In genomic region chr14:69769623-69770022, GRCh38 we compare ENCODE assay signal across 12 cellular contexts. TPM values are rescaled to one million over a fixed set of nuclear protein-coding genes. Genes with fewer than 3 reads are reported as not detected.
DNase-seq lines count a peak whose midpoint lies in the region; ATAC-seq and TF ChIP-seq lines count a peak whose summit lies in the region.
"Had no signal": no experiment of that assay in that cellular context is flagged by ENCODE, and none has a peak within 500 bp of the region (broad histone marks: within the 10 kb centered on the region; RNA-seq: fewer than 3 reads in every experiment).

No MANE protein-coding gene starts in this region.

- peaks cover 26 to 45% of the 10 kb centered on the region in 2 donors for H3K4me1 ChIP-seq in adrenal gland (replicated peaks in 1 of 2)
- H3K4me1 ChIP-seq in foreskin keratinocyte: peaks cover 10% of the 10 kb centered on the region

- DNase-seq in stimulated activated naive CD8-positive, alpha-beta T cell treated with anti-CD3 and anti-CD28 coated beads, Interleukin-15, amount 100 ng/mL, for 72 hours: no peak
- DNase-seq in adrenal gland: peak in 4 of 7 donors; percentile 12 to 61 (median 24)
- no peak for DNase-seq in mesothelial cell of epicardium (ENCODE audit: low spot score in 2 of 2, unreplicated experiment in 2 of 2)
- DNase-seq in NCI-H524 (lab: John Stamatoyannopoulos, UW): no peak
- DNase-seq in kidney glomerular epithelial cell (lab: John Stamatoyannopoulos, UW): no peak
- no peak for DNase-seq in stimulated activated CD4-positive, alpha-beta T cell treated with anti-CD3 and anti-CD28 coated beads, Interleukin-12 subunit alpha, Interleukin-12 subunit beta, amount 100 ng/mL, for 4 hours
- DNase-seq in foreskin keratinocyte: no peak
- DNase-seq: NCI-H2107 had no signal

- no peak for TF ChIP-seq CTCF in adrenal gland (IDR thresholded peaks at IDR 0.05)
- no peak for TF ChIP-seq CTCF in mesothelial cell of epicardium (IDR thresholded peaks at IDR 0.05; ENCODE audit: unreplicated experiment)
- TF ChIP-seq CTCF in foreskin keratinocyte (conservative IDR thresholded peaks at IDR 0.05): no peak

- ATAC-seq in stimulated activated naive CD8-positive, alpha-beta T cell treated with anti-CD3 and anti-CD28 coated beads, Interleukin-15, amount 100 ng/mL, for 72 hours: no peak
- ATAC-seq in foreskin keratinocyte: no peak

- H3K27ac Mint-ChIP-seq in stimulated activated naive CD8-positive, alpha-beta T cell treated with anti-CD3 and anti-CD28 coated beads, Interleukin-15, Interleukin-2, amounts not matched to agents 100 ng/mL and 50 ng/mL, for 24 hours: peak overlapping the region; percentile 58
- peak overlapping the region in 1 of 2 donors; percentile 85 for H3K27ac Mint-ChIP-seq in stimulated activated naive CD8-positive, alpha-beta T cell treated with anti-CD3 and anti-CD28 coated beads, Interleukin-15, amount 100 ng/mL, for 72 hours
- H3K27ac Mint-ChIP-seq in mesothelial cell of epicardium: no peak overlapping the region

- peak overlapping the region in 1 of 4 donors; percentile 90 for H3K4me3 ChIP-seq in adrenal gland

- H3K9me3 ChIP-seq in adrenal gland (replicated peaks in 1 of 3): no peaks in the 10 kb centered on the region

- H3K27me3 ChIP-seq in adrenal gland (no peaks in the 10 kb centered on the region), foreskin keratinocyte (no peaks in the 10 kb centered on the region)

- H3K27me3 Mint-ChIP-seq in stimulated activated naive CD8-positive, alpha-beta T cell treated with anti-CD3 and anti-CD28 coated beads, Interleukin-15, Interleukin-2, amounts not matched to agents 100 ng/mL and 50 ng/mL, for 24 hours: no peaks in the 10 kb centered on the region
- no peaks in the 10 kb centered on the region for H3K27me3 Mint-ChIP-seq in stimulated activated naive CD8-positive, alpha-beta T cell treated with anti-CD3 and anti-CD28 coated beads, Interleukin-15, amount 100 ng/mL, for 72 hours
- H3K27me3 Mint-ChIP-seq in mesothelial cell of epicardium (ENCODE audit: low read depth): no peaks in the 10 kb centered on the region

- H3K4me3 Mint-ChIP-seq in stimulated activated naive CD8-positive, alpha-beta T cell treated with anti-CD3 and anti-CD28 coated beads, Interleukin-15, Interleukin-2, amounts not matched to agents 100 ng/mL and 50 ng/mL, for 24 hours: peak overlapping the region; percentile 64
- peak overlapping the region in 1 of 2 donors; percentile 61 for H3K4me3 Mint-ChIP-seq in stimulated activated naive CD8-positive, alpha-beta T cell treated with anti-CD3 and anti-CD28 coated beads, Interleukin-15, amount 100 ng/mL, for 72 hours
- H3K4me3 Mint-ChIP-seq in mesothelial cell of epicardium: peak overlapping the region; percentile 26

- intact Hi-C loops in adrenal gland (cut with DNase I): no loop called here

- peaks cover 75% of the 10 kb centered on the region for H3K36me3 Mint-ChIP-seq in stimulated activated naive CD8-positive, alpha-beta T cell treated with anti-CD3 and anti-CD28 coated beads, Interleukin-15, Interleukin-2, amounts not matched to agents 100 ng/mL and 50 ng/mL, for 24 hours (ENCODE audit: low read depth)
- peaks cover 52% of the 10 kb centered on the region for H3K36me3 Mint-ChIP-seq in mesothelial cell of epicardium

- H3K27ac ChIP-seq in adrenal gland: no peak overlapping the region
- H3K27ac ChIP-seq in foreskin keratinocyte: no peak overlapping the region

- H3K4me1 Mint-ChIP-seq in stimulated activated naive CD8-positive, alpha-beta T cell treated with anti-CD3 and anti-CD28 coated beads, Interleukin-15, Interleukin-2, amounts not matched to agents 100 ng/mL and 50 ng/mL, for 24 hours (ENCODE audit: low read depth): peaks cover 78% of the 10 kb centered on the region
- H3K4me1 Mint-ChIP-seq in stimulated activated naive CD8-positive, alpha-beta T cell treated with anti-CD3 and anti-CD28 coated beads, Interleukin-15, amount 100 ng/mL, for 72 hours: peaks cover 82% of the 10 kb centered on the region
- peaks cover 33% of the 10 kb centered on the region for H3K4me1 Mint-ChIP-seq in mesothelial cell of epicardium

- H3K36me3 ChIP-seq in adrenal gland (replicated peaks in 1 of 2): peaks cover 0 to 67% of the 10 kb centered on the region in 2 donors

- WGBS in adrenal gland, 4 donors: 85 to 90% (median 88%) methylated on average over 22 of the region's 22 CpGs

- H3K9me3 Mint-ChIP-seq in stimulated activated naive CD8-positive, alpha-beta T cell treated with anti-CD3 and anti-CD28 coated beads, Interleukin-15, Interleukin-2, amounts not matched to agents 100 ng/mL and 50 ng/mL, for 24 hours: no peaks in the 10 kb centered on the region
- peaks cover 0 to 6% of the 10 kb centered on the region in 2 donors for H3K9me3 Mint-ChIP-seq in stimulated activated naive CD8-positive, alpha-beta T cell treated with anti-CD3 and anti-CD28 coated beads, Interleukin-15, amount 100 ng/mL, for 72 hours
- H3K9me3 Mint-ChIP-seq in mesothelial cell of epicardium: no peaks in the 10 kb centered on the region

- no peak for TF ChIP-seq POLR2A in adrenal gland (IDR thresholded peaks at IDR 0.05)

RNA-seq across cellular contexts. Expression of gene SRSF5, which starts 2.7 kb away (rescaled TPM):
- 100 to 1,000 TPM; 144 to 387 (median 254) TPM for total RNA-seq in adrenal gland
- 100 to 1,000 TPM; 296 to 912 (median 745) TPM for polyA plus RNA-seq in adrenal gland
- total RNA-seq in mesothelial cell of epicardium: 533 to 567 TPM (median 547 TPM) in 3 replicates
- total RNA-seq in foreskin keratinocyte: 178 and 184 TPM in 2 replicates
- 176 and 181 TPM in 2 replicates for polyA plus RNA-seq in foreskin keratinocyte

RNA-seq across cellular contexts. Expression of gene SLC10A1, which starts 27.4 kb away (rescaled TPM):
- total RNA-seq in adrenal gland (not detected), mesothelial cell of epicardium (not detected in 3 replicates), foreskin keratinocyte (not detected in 2 replicates)
- polyA plus RNA-seq in adrenal gland (not detected), foreskin keratinocyte (not detected in 2 replicates)
- total RNA-seq: cardiac septum, HT1080, mononuclear cell had no signal

Comparison
In these comparisons a context has a peak if more than half of its experiments do, and no peak if none do; other contexts are left out.
1. DNase-seq: peak in adrenal gland (4 of 7); none in stimulated activated naive CD8-positive, alpha-beta T cell treated with anti-CD3 and anti-CD28 coated beads, Interleukin-15, amount 100 ng/mL, for 72 hours (0 of 2), mesothelial cell of epicardium (0 of 2), NCI-H524 (0 of 2), kidney glomerular epithelial cell (single experiment), stimulated activated CD4-positive, alpha-beta T cell treated with anti-CD3 and anti-CD28 coated beads, Interleukin-12 subunit alpha, Interleukin-12 subunit beta, amount 100 ng/mL, for 4 hours (single experiment) and foreskin keratinocyte (0 of 2).